Comparison of ENCODE assay signal across 2 cellular contexts in the genomic region with DNA sequence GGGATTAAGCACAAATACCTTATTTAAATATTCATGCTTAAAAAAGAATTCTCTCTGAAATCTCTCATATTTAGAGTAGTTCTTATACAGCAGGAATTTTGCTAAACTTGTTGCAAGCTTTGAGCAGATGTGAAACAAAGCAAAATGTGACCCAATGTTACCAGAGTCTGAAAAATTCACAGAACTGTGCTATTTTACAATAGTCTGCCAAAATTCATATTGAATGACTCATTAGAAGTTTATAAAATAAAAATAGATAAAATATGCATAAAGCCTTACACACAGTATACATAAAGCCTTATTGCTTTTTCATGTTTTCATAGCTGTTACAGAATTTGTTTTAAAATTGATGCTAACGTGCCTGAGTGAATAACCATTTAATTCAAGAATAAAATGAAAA.
TF ChIP-seq lines count a peak whose summit lies in the region.

No MANE protein-coding gene starts in this region.

TF ChIP-seq in SK-N-SH, 30 proteins besides CTCF, POLR2A, EP300 and RAD21:
- TF ChIP-seq RXRA (IDR thresholded peaks at IDR 0.05; ENCODE audit: borderline replicate concordance, low read depth) (no peak), RFX5 (IDR thresholded peaks at IDR 0.05; ENCODE audit: low read length) (no peak), JUND (IDR thresholded peaks at IDR 0.05) (peak; percentile 12; the same call in 1 of the 2 replicates), FOSL2 (IDR thresholded peaks at IDR 0.05; ENCODE audit: borderline replicate concordance, low read depth) (no peak)

TF ChIP-seq in SK-N-SH treated with all-trans-retinoic acid at 6 μM for 48 hours, 23 proteins besides CTCF, POLR2A, EP300 and RAD21:
- TF ChIP-seq ARNTL (CRISPR knock-in tag; IDR thresholded peaks at IDR 0.05; ENCODE audit: borderline replicate concordance, low read depth): no peak
- no peak for TF ChIP-seq PPARA (CRISPR knock-in tag; IDR thresholded peaks at IDR 0.05; ENCODE audit: borderline replicate concordance)
- TF ChIP-seq, protein P1, sequence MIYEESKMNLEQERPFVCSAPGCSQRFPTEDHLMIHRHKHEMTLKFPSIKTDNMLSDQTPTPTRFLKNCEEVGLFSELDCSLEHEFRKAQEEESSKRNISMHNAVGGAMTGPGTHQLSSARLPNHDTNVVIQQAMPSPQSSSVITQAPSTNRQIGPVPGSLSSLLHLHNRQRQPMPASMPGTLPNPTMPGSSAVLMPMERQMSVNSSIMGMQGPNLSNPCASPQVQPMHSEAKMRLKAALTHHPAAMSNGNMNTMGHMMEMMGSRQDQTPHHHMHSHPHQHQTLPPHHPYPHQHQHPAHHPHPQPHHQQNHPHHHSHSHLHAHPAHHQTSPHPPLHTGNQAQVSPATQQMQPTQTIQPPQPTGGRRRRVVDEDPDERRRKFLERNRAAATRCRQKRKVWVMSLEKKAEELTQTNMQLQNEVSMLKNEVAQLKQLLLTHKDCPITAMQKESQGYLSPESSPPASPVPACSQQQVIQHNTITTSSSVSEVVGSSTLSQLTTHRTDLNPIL (CRISPR knock-in tag; IDR thresholded peaks at IDR 0.05; ENCODE audit: low read depth): no peak
- no peak for TF ChIP-seq ZNF70 (CRISPR knock-in tag; IDR thresholded peaks at IDR 0.05)
- TF ChIP-seq, protein P2, sequence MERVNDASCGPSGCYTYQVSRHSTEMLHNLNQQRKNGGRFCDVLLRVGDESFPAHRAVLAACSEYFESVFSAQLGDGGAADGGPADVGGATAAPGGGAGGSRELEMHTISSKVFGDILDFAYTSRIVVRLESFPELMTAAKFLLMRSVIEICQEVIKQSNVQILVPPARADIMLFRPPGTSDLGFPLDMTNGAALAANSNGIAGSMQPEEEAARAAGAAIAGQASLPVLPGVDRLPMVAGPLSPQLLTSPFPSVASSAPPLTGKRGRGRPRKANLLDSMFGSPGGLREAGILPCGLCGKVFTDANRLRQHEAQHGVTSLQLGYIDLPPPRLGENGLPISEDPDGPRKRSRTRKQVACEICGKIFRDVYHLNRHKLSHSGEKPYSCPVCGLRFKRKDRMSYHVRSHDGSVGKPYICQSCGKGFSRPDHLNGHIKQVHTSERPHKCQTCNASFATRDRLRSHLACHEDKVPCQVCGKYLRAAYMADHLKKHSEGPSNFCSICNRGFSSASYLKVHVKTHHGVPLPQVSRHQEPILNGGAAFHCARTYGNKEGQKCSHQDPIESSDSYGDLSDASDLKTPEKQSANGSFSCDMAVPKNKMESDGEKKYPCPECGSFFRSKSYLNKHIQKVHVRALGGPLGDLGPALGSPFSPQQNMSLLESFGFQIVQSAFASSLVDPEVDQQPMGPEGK (CRISPR knock-in tag; IDR thresholded peaks at IDR 0.05; ENCODE audit: borderline replicate concordance): no peak
- TF ChIP-seq ZNF8 (CRISPR knock-in tag; IDR thresholded peaks at IDR 0.05): no peak
- TF ChIP-seq ZFP3 (CRISPR knock-in tag; IDR thresholded peaks at IDR 0.05): no peak
- TF ChIP-seq, protein P3, sequence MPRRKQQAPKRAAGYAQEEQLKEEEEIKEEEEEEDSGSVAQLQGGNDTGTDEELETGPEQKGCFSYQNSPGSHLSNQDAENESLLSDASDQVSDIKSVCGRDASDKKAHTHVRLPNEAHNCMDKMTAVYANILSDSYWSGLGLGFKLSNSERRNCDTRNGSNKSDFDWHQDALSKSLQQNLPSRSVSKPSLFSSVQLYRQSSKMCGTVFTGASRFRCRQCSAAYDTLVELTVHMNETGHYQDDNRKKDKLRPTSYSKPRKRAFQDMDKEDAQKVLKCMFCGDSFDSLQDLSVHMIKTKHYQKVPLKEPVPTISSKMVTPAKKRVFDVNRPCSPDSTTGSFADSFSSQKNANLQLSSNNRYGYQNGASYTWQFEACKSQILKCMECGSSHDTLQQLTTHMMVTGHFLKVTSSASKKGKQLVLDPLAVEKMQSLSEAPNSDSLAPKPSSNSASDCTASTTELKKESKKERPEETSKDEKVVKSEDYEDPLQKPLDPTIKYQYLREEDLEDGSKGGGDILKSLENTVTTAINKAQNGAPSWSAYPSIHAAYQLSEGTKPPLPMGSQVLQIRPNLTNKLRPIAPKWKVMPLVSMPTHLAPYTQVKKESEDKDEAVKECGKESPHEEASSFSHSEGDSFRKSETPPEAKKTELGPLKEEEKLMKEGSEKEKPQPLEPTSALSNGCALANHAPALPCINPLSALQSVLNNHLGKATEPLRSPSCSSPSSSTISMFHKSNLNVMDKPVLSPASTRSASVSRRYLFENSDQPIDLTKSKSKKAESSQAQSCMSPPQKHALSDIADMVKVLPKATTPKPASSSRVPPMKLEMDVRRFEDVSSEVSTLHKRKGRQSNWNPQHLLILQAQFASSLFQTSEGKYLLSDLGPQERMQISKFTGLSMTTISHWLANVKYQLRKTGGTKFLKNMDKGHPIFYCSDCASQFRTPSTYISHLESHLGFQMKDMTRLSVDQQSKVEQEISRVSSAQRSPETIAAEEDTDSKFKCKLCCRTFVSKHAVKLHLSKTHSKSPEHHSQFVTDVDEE (CRISPR knock-in tag; IDR thresholded peaks at IDR 0.05): no peak
- TF ChIP-seq ISL1 (CRISPR knock-in tag; IDR thresholded peaks at IDR 0.05): no peak
- TF ChIP-seq TOX (CRISPR knock-in tag; IDR thresholded peaks at IDR 0.05; ENCODE audit: borderline replicate concordance): no peak
- no peak for TF ChIP-seq CSDC2 (CRISPR knock-in tag; IDR thresholded peaks at IDR 0.05)
- no peak for TF ChIP-seq SNAI2 (CRISPR knock-in tag; IDR thresholded peaks at IDR 0.05)
- TF ChIP-seq, protein P4, sequence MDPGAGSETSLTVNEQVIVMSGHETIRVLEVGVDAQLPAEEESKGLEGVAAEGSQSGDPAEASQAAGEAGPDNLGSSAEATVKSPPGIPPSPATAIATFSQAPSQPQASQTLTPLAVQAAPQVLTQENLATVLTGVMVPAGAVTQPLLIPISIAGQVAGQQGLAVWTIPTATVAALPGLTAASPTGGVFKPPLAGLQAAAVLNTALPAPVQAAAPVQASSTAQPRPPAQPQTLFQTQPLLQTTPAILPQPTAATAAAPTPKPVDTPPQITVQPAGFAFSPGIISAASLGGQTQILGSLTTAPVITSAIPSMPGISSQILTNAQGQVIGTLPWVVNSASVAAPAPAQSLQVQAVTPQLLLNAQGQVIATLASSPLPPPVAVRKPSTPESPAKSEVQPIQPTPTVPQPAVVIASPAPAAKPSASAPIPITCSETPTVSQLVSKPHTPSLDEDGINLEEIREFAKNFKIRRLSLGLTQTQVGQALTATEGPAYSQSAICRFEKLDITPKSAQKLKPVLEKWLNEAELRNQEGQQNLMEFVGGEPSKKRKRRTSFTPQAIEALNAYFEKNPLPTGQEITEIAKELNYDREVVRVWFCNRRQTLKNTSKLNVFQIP (CRISPR knock-in tag; IDR thresholded peaks at IDR 0.05; ENCODE audit: borderline replicate concordance, low read depth): no peak
- TF ChIP-seq RARB (CRISPR knock-in tag; IDR thresholded peaks at IDR 0.05): no peak
- no peak for TF ChIP-seq ESRRG (CRISPR knock-in tag; IDR thresholded peaks at IDR 0.05)
- no peak for TF ChIP-seq ZC3H10 (CRISPR knock-in tag; IDR thresholded peaks at IDR 0.05)
- no peak for TF ChIP-seq TCF4 (CRISPR knock-in tag; IDR thresholded peaks at IDR 0.05; ENCODE audit: borderline replicate concordance)
- no peak for TF ChIP-seq OSR1 (CRISPR knock-in tag; IDR thresholded peaks at IDR 0.05)
- no peak for TF ChIP-seq ZFP30 (CRISPR knock-in tag; IDR thresholded peaks at IDR 0.05)
TF ChIP-seq in SK-N-SH treated with all-trans-retinoic acid at 6 μM for 48 hours: peak in this region for 0.
